7 cellular contexts compared by ENCODE assay signal in the genomic region with DNA sequence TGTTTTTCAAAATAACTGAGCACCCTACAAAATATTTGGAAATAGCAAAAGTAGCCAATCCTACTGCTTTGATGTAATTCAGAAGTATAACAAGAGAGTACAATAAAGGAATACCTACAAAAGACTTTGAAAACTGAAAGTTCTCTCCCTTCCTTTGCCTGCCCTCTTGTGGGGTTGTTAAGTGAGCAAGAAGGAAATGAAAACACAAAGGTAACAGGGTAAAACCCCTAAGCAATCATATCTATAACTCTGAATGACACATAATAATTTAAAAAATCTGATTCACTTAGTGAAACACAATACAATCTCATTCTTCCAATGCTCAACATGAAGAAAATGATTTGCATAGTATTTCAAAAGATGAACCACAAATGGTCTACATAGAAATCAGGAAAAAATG.
DNase-seq lines count a peak whose midpoint lies in the region; ATAC-seq, FAIRE-seq and TF ChIP-seq lines count a peak whose summit lies in the region.

No MANE protein-coding gene starts in this region.

- no peak overlapping the region for H3K4me3 ChIP-seq in pancreas

- peak overlapping the region in 1 of 4 donors; percentile 6 for H3K27ac ChIP-seq in pancreas

- intact Hi-C loops in pancreas (cut with DNase I): no loop called here

- H3K36me3 Mint-ChIP-seq in chondrocyte (ENCODE audit: low read depth): peaks cover 4% of the 10 kb centered on the region

- no peaks in the 10 kb centered on the region for H3K27me3 Mint-ChIP-seq in chondrocyte (ENCODE audit: low read depth)

- TF ChIP-seq CTCF in GM12873 (IDR thresholded peaks at IDR 0.05; ENCODE audit: insufficient read depth, low read depth, low read length, missing control alignments): peak; percentile 37
- peak; percentile 71 for TF ChIP-seq CTCF in chondrocyte (IDR thresholded peaks at IDR 0.05)
- TF ChIP-seq CTCF in pancreas (IDR thresholded peaks at IDR 0.05): peak in 2 of 4 donors; percentile 17 to 19

- ATAC-seq in GM21529 (IDR thresholded peaks at IDR 0.05; ENCODE audit: unreplicated experiment): peak; percentile 68
- peak; percentile 83 to 95 (median 88) for ATAC-seq in pancreas

- peaks cover 4% of the 10 kb centered on the region for H3K9me3 Mint-ChIP-seq in chondrocyte (ENCODE audit: low read depth)

- no peak overlapping the region for H3K27ac Mint-ChIP-seq in chondrocyte (ENCODE audit: unreplicated experiment)

- H3K27me3 ChIP-seq in pancreas: no peaks in the 10 kb centered on the region

- DNase-seq in Kasumi-1 (lab: John Stamatoyannopoulos, UW): peak; percentile 73 to 80
- DNase-seq in chondrocyte (ENCODE audit: low spot score): no peak
- DNase-seq in pancreas: no peak
- DNase-seq in AG08396 (ENCODE audit: low spot score): no peak
- no peak for DNase-seq in NCI-H1694 (lab: John Stamatoyannopoulos, UW)

- no peaks in the 10 kb centered on the region for H3K9me3 ChIP-seq in pancreas

- H3K4me3 Mint-ChIP-seq in chondrocyte (ENCODE audit: unreplicated experiment): no peak overlapping the region

- peaks cover 7% of the 10 kb centered on the region for H3K4me1 Mint-ChIP-seq in chondrocyte (ENCODE audit: low read depth)

- peak; percentile 88 for FAIRE-seq in pancreas (lab: Jason Lieb, UNC)

- H3K36me3 ChIP-seq in pancreas: no peaks in the 10 kb centered on the region

- H3K4me1 ChIP-seq in pancreas: peaks cover 4 to 14% (median 8%) of the 10 kb centered on the region in 3 donors

Comparison
In these comparisons a context has a peak if more than half of its experiments do, and no peak if none do; other contexts are left out.
1. DNase-seq: peak in Kasumi-1 (2 of 2); none in chondrocyte (single experiment), pancreas (0 of 6), AG08396 (single experiment) and NCI-H1694 (single experiment).